ENCODE assay signal across 8 cellular contexts in genomic region chr6:56693246-56693607, GRCh38. TPM values are rescaled to one million over a fixed set of nuclear protein-coding genes. Genes with fewer than 3 reads are reported as not detected.
A peak's percentile ranks its signal among the peaks of the same experiment; 100 is the strongest.
DNase-seq lines count a peak whose midpoint lies in the region; ATAC-seq and TF ChIP-seq lines count a peak whose summit lies in the region.
"Had no signal": no experiment of that assay in that cellular context is flagged by ENCODE, and none has a peak within 500 bp of the region (broad histone marks: within the 10 kb centered on the region; RNA-seq: fewer than 3 reads in every experiment).

No MANE protein-coding gene starts in this region.

- H2BK5ac ChIP-seq in IMR-90 (ENCODE audit: low read depth, low read length, poor library complexity, severe bottlenecking) = peak overlapping the region; percentile 94

- H3K9me3 Mint-ChIP-seq in effector memory CD8-positive, alpha-beta T cell = peaks cover 1 to 5% of the 10 kb centered on the region in 2 donors

- H4K5ac ChIP-seq in IMR-90 (ENCODE audit: low read depth, low read length) = no peak overlapping the region

- intact Hi-C loops in IMR-90 (cut with micrococcal nuclease) = loop anchor here (1.0 to 5.0 kb wide), 4 partner anchors 50 to 336 kb away; partner anchors contain the start of gene DST
- intact Hi-C loops in mammary epithelial cell (cut with micrococcal nuclease) = loop anchor here (10.0 kb wide), 1 partner anchor 328 kb away; no protein-coding TSS in a partner anchor
- intact Hi-C loops in right lobe of liver (cut with DNase I) = loop anchor here (10.0 kb wide), 2 partner anchors 48 to 58 kb away; partner anchors contain the start of gene DST (in 1 of the 2)

- H2AK5ac ChIP-seq in IMR-90 (ENCODE audit: low read depth, low read length) = peak overlapping the region; percentile 1; the same call in 1 of the 2 replicates

- peak overlapping the region; percentile 84; the same call in 1 of the 2 replicates for H3K18ac ChIP-seq in IMR-90 (ENCODE audit: low read depth, low read length)

- H3K9ac ChIP-seq in IMR-90 (ENCODE audit: low read depth, low read length) = peak overlapping the region; percentile 96; the same call in 1 of the 2 replicates
- no peak overlapping the region for H3K9ac ChIP-seq in mammary epithelial cell (ENCODE audit: insufficient read depth, low read length)

- dilution Hi-C loops in IMR-90 (cut with HindIII; ENCODE audit: low sequenced_read_pairs, unreplicated experiment) = no loop called here
- dilution Hi-C loops in mammary epithelial cell (cut with HindIII; ENCODE audit: low sequenced_read_pairs) = no loop called here

- TF ChIP-seq RAD21 in IMR-90 (IDR thresholded peaks at IDR 0.05; ENCODE audit: low read length) = no peak

- no peak overlapping the region for H2AK9ac ChIP-seq in IMR-90 (replicated peaks; ENCODE audit: low read depth, low read length, poor library complexity)

- no peaks in the 10 kb centered on the region for H3K4me1 Mint-ChIP-seq in effector memory CD8-positive, alpha-beta T cell (ENCODE audit: low read depth in 2 of 2)
- H3K4me1 Mint-ChIP-seq: memory B cell had no signal

- no TSS peak for BruUV-seq in IMR-90 (replicated peaks; lab: Mats Ljungman, UMichigan)
- BruUV-seq in mammary epithelial cell (replicated peaks; lab: Mats Ljungman, UMichigan) = no TSS peak

- H3K4me2 ChIP-seq in IMR-90 (ENCODE audit: low read depth, low read length) (peak overlapping the region; percentile 83), mammary epithelial cell (ENCODE audit: insufficient read depth, low read depth, low read length) (no peak overlapping the region)

- peak overlapping the region in 1 of 2 experiments; percentile 93; a peak in 2 of 4 replicates for H4K8ac ChIP-seq in IMR-90 (ENCODE audit: low read depth in 2 of 2, low read length in 2 of 2)

- peaks cover 3% of the 10 kb centered on the region for H3K79me2 ChIP-seq in mammary epithelial cell (ENCODE audit: insufficient read depth, low read length)

- peaks cover 3% of the 10 kb centered on the region; the same call in 1 of the 2 replicates for H3K9me1 ChIP-seq in IMR-90 (ENCODE audit: insufficient read depth, low read length)

- in situ Hi-C loops in IMR-90 (cut with MboI; ENCODE audit: low sequenced_read_pairs) (loop anchor here (10.0 kb wide), 1 partner anchor 152 kb away; no protein-coding TSS in a partner anchor), mammary epithelial cell (cut with MboI; ENCODE audit: low sequenced_read_pairs in 2 of 2) (loop anchor here in 1 of 2 donors (10.0 kb wide), 1 partner anchor 58 kb away; no protein-coding TSS in a partner anchor)

- H3K4me3 Mint-ChIP-seq in effector memory CD8-positive, alpha-beta T cell = no peak overlapping the region
- H3K4me3 Mint-ChIP-seq: memory B cell had no signal

- H3K56ac ChIP-seq in IMR-90 (ENCODE audit: extremely low read depth, insufficient read depth, low read length) = peak overlapping the region; percentile 96; the same call in 1 of the 2 replicates

- no CpG with 5 or more reads among the region's 5 CpGs for whole genome bisulfite sequencing in IMR-90 (ENCODE audit: extremely low coverage in 2 of 2, insufficient read length in 1 of 2), 2 experiments
- WGBS in mammary epithelial cell (ENCODE audit: low coverage, missing lambda C conversion rate) = 78% methylated on average over 5 of the region's 5 CpGs
- WGBS in right lobe of liver (ENCODE audit: insufficient coverage, low coverage, low lambda C conversion rate, missing lambda C conversion rate) = 23% methylated on average over 5 of the region's 5 CpGs
- 25% methylated on average over 5 of the region's 5 CpGs for WGBS in urinary bladder

- TF ChIP-seq CTCF in IMR-90 (conservative IDR thresholded peaks at IDR 0.05; ENCODE audit: low read depth, low read length) = no peak
- TF ChIP-seq CTCF in mammary epithelial cell (conservative IDR thresholded peaks at IDR 0.05 in 1 of 2, IDR thresholded peaks at IDR 0.05 in 1 of 2; ENCODE audit: extremely low read depth in 1 of 2, insufficient read depth in 1 of 2, low read depth in 1 of 2, low read length in 2 of 2) = no peak
- TF ChIP-seq CTCF in right lobe of liver (IDR thresholded peaks at IDR 0.05) = no peak

- no peak overlapping the region for H3K27ac Mint-ChIP-seq in effector memory CD8-positive, alpha-beta T cell
- H3K27ac Mint-ChIP-seq: memory B cell had no signal

- H3K27ac ChIP-seq in IMR-90 (ENCODE audit: insufficient read depth, low read length) (peak overlapping the region; percentile 99; the same call in 1 of the 2 replicates), mammary epithelial cell (ENCODE audit: insufficient read depth, low read depth, low read length) (peak overlapping the region; percentile 8), right lobe of liver (peak overlapping the region; percentile 92 to 94 (median 93)), urinary bladder (ENCODE audit: low read depth) (peak overlapping the region; percentile 62)

- H2BK15ac ChIP-seq in IMR-90 (ENCODE audit: low read depth, low read length) = no peak overlapping the region

- POLR2A ChIA-PET in IMR-90 (lab: Charles Lee; ENCODE audit: unreplicated experiment) = interaction anchor here (0.6 to 1.1 kb wide), 3 partner anchors 10 to 157 kb away, joined by 3 to 4 read pairs (median 3); no protein-coding TSS in a partner anchor

- peak overlapping the region; percentile 94 for H2BK120ac ChIP-seq in IMR-90 (ENCODE audit: low read depth, low read length)

- peak; percentile 87 for DNase-seq in IMR-90
- DNase-seq in mammary epithelial cell = peak; percentile 63
- DNase-seq in right lobe of liver = peak; percentile 89 to 91 (median 90)
- no peak for DNase-seq in effector memory CD8-positive, alpha-beta T cell
- DNase-seq in NCI-H2107 (lab: John Stamatoyannopoulos, UW) = no peak

- H2AFZ ChIP-seq in IMR-90 (replicated peaks; ENCODE audit: low read length, poor library complexity) (no peak overlapping the region), mammary epithelial cell (ENCODE audit: low read depth, low read length) (no peak overlapping the region)

- no peaks in the 10 kb centered on the region for H3K27me3 Mint-ChIP-seq in effector memory CD8-positive, alpha-beta T cell
- H3K27me3 Mint-ChIP-seq: memory B cell had no signal

- H2BK20ac ChIP-seq in IMR-90 (ENCODE audit: low read depth, low read length) = peak overlapping the region; percentile 74; the same call in 1 of the 2 replicates

- CTCF ChIA-PET in IMR-90 (lab: Yijun Ruan, JAX) = interaction anchor here (0.7 to 0.9 kb wide), 2 partner anchors 17 to 55 kb away, joined by 3 read pairs; no protein-coding TSS in a partner anchor
- CTCF ChIA-PET in mammary epithelial cell (lab: Charles Lee; ENCODE audit: low non-redundant PET) = interaction anchor here (0.5 kb wide), 1 partner anchor 623 kb away, joined by 3 read pairs; no protein-coding TSS in a partner anchor

- ATAC-seq in IMR-90 (ENCODE audit: low read depth) (peak; percentile 47), right lobe of liver (peak; percentile 59 to 84 (median 77)), HG02798 (IDR thresholded peaks at IDR 0.05; ENCODE audit: poor library complexity, unreplicated experiment) (no peak)
- no peak for ATAC-seq in effector memory CD8-positive, alpha-beta T cell (replicated peaks)

- peaks cover 18 to 49% of the 10 kb centered on the region in 2 experiments for H3K79me1 ChIP-seq in IMR-90 (ENCODE audit: low read depth in 1 of 2, low read length in 2 of 2)

- H3K4ac ChIP-seq in IMR-90 (ENCODE audit: low read depth, low read length) = peak overlapping the region; percentile 88; the same call in 1 of the 2 replicates

- H3K27me3 ChIP-seq in IMR-90 (ENCODE audit: control insufficient read depth, insufficient read depth, low read length) = no peaks in the 10 kb centered on the region
- no peaks in the 10 kb centered on the region for H3K27me3 ChIP-seq in mammary epithelial cell (ENCODE audit: insufficient read depth, low read length)
- no peaks in the 10 kb centered on the region for H3K27me3 ChIP-seq in right lobe of liver

- peak overlapping the region; percentile 45; the same call in 1 of the 2 replicates for H3K4me3 ChIP-seq in IMR-90 (ENCODE audit: insufficient read depth, low read depth, low read length)
- no peak overlapping the region for H3K4me3 ChIP-seq in mammary epithelial cell (replicated peaks in 1 of 3; ENCODE audit: insufficient read depth in 1 of 3, low read depth in 2 of 3, low read length in 3 of 3)
- H3K4me3 ChIP-seq in right lobe of liver = peak overlapping the region; percentile 39 to 50 (median 45)
- peak overlapping the region; percentile 42 for H3K4me3 ChIP-seq in urinary bladder (ENCODE audit: low read depth, low read length)

- H3K36me3 ChIP-seq in IMR-90 (ENCODE audit: control insufficient read depth, insufficient read depth, low read length) (peaks cover 3% of the 10 kb centered on the region; the same call in 1 of the 2 replicates), mammary epithelial cell (ENCODE audit: insufficient read depth, low read length) (no peaks in the 10 kb centered on the region), right lobe of liver (no peaks in the 10 kb centered on the region), urinary bladder (ENCODE audit: insufficient read depth) (no peaks in the 10 kb centered on the region)

- peak overlapping the region; percentile 1 for H4K91ac ChIP-seq in IMR-90 (ENCODE audit: insufficient read depth, low read depth, low read length)

- H3K36me3 Mint-ChIP-seq in effector memory CD8-positive, alpha-beta T cell (ENCODE audit: insufficient read depth) = no peaks in the 10 kb centered on the region
- H3K36me3 Mint-ChIP-seq: memory B cell had no signal

- TF ChIP-seq POLR2A in IMR-90 (IDR thresholded peaks at IDR 0.05; ENCODE audit: low read depth, low read length) (peak; percentile 58; the same call in 1 of the 2 replicates), right lobe of liver (IDR thresholded peaks at IDR 0.05) (peak; percentile 90)

- peak overlapping the region; percentile 93 for H3K23ac ChIP-seq in IMR-90 (ENCODE audit: low read depth, low read length)

- no peaks in the 10 kb centered on the region for H3K9me3 ChIP-seq in IMR-90 (ENCODE audit: control insufficient read depth, insufficient read depth, low read length)
- no peaks in the 10 kb centered on the region for H3K9me3 ChIP-seq in mammary epithelial cell (replicated peaks; ENCODE audit: insufficient read depth, low read length)
- H3K9me3 ChIP-seq in right lobe of liver = no peaks in the 10 kb centered on the region

- peak overlapping the region; percentile 83; the same call in 1 of the 2 replicates for H3K14ac ChIP-seq in IMR-90 (replicated peaks; ENCODE audit: low read depth, low read length)

- H3K4me1 ChIP-seq in IMR-90 (ENCODE audit: control insufficient read depth, insufficient read depth, low read length) (peaks cover 8% of the 10 kb centered on the region), mammary epithelial cell (ENCODE audit: insufficient read depth, low read length) (peaks cover 15% of the 10 kb centered on the region), right lobe of liver (peaks cover 0 to 41% (median 7%) of the 10 kb centered on the region in 4 donors), urinary bladder (ENCODE audit: insufficient read depth) (no peaks in the 10 kb centered on the region)

- H4K20me1 ChIP-seq in IMR-90 (ENCODE audit: insufficient read depth, low read length) = no peaks in the 10 kb centered on the region; the same call in 1 of the 2 replicates
- H4K20me1 ChIP-seq in mammary epithelial cell (ENCODE audit: insufficient read depth, low read length) = no peaks in the 10 kb centered on the region

RNA-seq across cellular contexts. Expression of gene DST, which starts 50.5 kb away (rescaled TPM):
- total RNA-seq in IMR-90 (2012; rRNA removed) (452 and 544 TPM in 2 replicates), mammary epithelial cell (1,000 to 10,000 TPM in 1 of 2 donors, 100 to 1,000 TPM in 1; 535 to 1,158 TPM), right lobe of liver (100 to 1,000 TPM in 5 of 6 experiments, 10 to 100 TPM in 1; 92.1 to 207 (median 156) TPM), urinary bladder (818 TPM)
- polyA plus RNA-seq in IMR-90 (2012; rRNA removed) (80.7 and 97.7 TPM in 2 replicates), mammary epithelial cell (120 TPM), urinary bladder (125 TPM)
- 12.6 and 26.5 TPM in 2 replicates for polyA plus RNA-seq in IMR-90 (2012; cell fraction: cytosol; rRNA removed)
- polyA plus RNA-seq in IMR-90 (2012; cell fraction: nucleus; rRNA removed; ENCODE audit: low replicate concordance) = 183 and 380 TPM in 2 replicates
- 464 TPM for polyA minus RNA-seq in mammary epithelial cell

Comparison
In these comparisons a context has a peak if more than half of its experiments do, and no peak if none do; other contexts are left out.
1. ATAC-seq: peak in IMR-90 (single experiment) and right lobe of liver (4 of 4); none in effector memory CD8-positive, alpha-beta T cell (single experiment) and HG02798 (single experiment).
2. DNase-seq: peak in IMR-90 (single experiment), mammary epithelial cell (single experiment) and right lobe of liver (3 of 3); none in effector memory CD8-positive, alpha-beta T cell (0 of 3) and NCI-H2107 (single experiment).
3. H3K27ac ChIP-seq: peak in every context shown above with its lines; median percentile 99 in IMR-90; 93 in right lobe of liver; 62 in urinary bladder; 8 in mammary epithelial cell.
4. H3K4me3 ChIP-seq: peak in IMR-90 (single experiment), right lobe of liver (3 of 3) and urinary bladder (single experiment); none in mammary epithelial cell (0 of 3).